25 cellular contexts compared by ENCODE assay signal in the genomic region with DNA sequence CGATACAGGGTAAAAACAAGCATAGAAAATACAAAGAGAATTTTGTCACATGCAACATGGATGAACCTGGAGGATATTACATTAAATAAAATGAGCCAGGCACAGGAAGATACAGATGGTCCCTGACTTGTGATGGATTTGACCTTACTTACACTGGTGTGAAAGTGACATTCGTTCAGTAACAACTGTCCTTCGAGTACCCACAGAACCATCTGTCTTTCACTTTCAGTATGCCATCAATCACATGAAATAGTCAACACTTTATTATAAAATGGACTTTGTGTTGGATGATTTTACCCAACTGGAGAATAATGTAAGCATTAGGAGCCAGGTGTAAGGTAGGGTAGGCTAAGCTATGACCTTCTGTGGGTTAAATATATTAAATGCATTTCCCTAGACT.
"Had no signal": no experiment of that assay in that cellular context is flagged by ENCODE, and none has a peak within 500 bp of the region (broad histone marks: within the 10 kb centered on the region; RNA-seq: fewer than 3 reads in every experiment).

No MANE protein-coding gene starts in this region.

- DNase-seq: natural killer cell; occipital lobe; ovary; psoas muscle; right cardiac atrium; right lobe of liver; sigmoid colon; small intestine; stimulated activated CD4-positive, alpha-beta T cell treated with anti-CD3 and anti-CD28 coated beads, Interleukin-15, amount 100 ng/mL, for 24 hours; stimulated activated CD4-positive, alpha-beta T cell treated with anti-CD3 and anti-CD28 coated beads, Interleukin-2, amount 100 ng/mL, for 24 hours; stimulated activated CD4-positive, alpha-beta T cell treated with anti-CD3 and anti-CD28 coated beads, Interleukin-2, amount 100 ng/mL, for 48 hours; stimulated activated CD4-positive, alpha-beta T cell treated with anti-CD3 and anti-CD28 coated beads, Interleukin-4, amount 100 ng/mL, for 24 hours; stimulated activated naive B cell treated with anti-CD40 and anti-IgM and Interleukin-4, amounts not matched to agents 10 μg/mL and 1 μg/mL and 100 μg/mL, for 72 hours; stimulated activated naive CD4-positive, alpha-beta T cell treated with Interleukin-2 at 50 U/mL for 16 hours; stomach; thyroid gland; trophoblast cell; upper lobe of left lung had no signal

- H3K9me3 ChIP-seq: ovary, psoas muscle, right lobe of liver, sigmoid colon, stomach, thoracic aorta, thyroid gland, tibial nerve, upper lobe of left lung, vagina had no signal

- H3K36me3 ChIP-seq: neural progenitor cell, ovary, right lobe of liver, sigmoid colon, stomach, thoracic aorta, thyroid gland, tibial nerve, upper lobe of left lung, vagina had no signal

- H3K9ac ChIP-seq: neural progenitor cell, parathyroid adenoma had no signal

- ATAC-seq: natural killer cell; psoas muscle; right cardiac atrium; right lobe of liver; stimulated activated effector memory CD8-positive, alpha-beta T cell treated with anti-CD3 and anti-CD28 coated beads, Interleukin-12 subunit alpha, Interleukin-12 subunit beta, amount 100 ng/mL, for 72 hours; stimulated activated naive B cell treated with anti-CD40 and anti-IgM and Interleukin-4, amounts not matched to agents 10 μg/mL and 1 μg/mL and 100 μg/mL, for 72 hours had no signal

- H3K4me2 ChIP-seq: neural progenitor cell had no signal

- H3K4me1 ChIP-seq: neural progenitor cell had no signal

- H3K27me3 ChIP-seq: ovary, right lobe of liver, thyroid gland, upper lobe of left lung, vagina had no signal

- H3K27ac ChIP-seq: neural progenitor cell, ovary, parathyroid adenoma, psoas muscle, right lobe of liver, sigmoid colon, stomach, thoracic aorta, thyroid gland, tibial nerve, upper lobe of left lung, vagina had no signal

- H2AFZ ChIP-seq: neural progenitor cell, parathyroid adenoma had no signal

- H3K79me2 ChIP-seq: parathyroid adenoma had no signal

- H3K4me3 ChIP-seq: neural progenitor cell, ovary, psoas muscle, right lobe of liver, sigmoid colon, stomach, thoracic aorta, thyroid gland, tibial nerve, upper lobe of left lung, vagina had no signal

- FAIRE-seq: small intestine, urothelium cell line had no signal
